In genomic region chr7:130485734-130486113, GRCh38 we compare ENCODE assay signal across 9 cellular contexts. TPM values are rescaled to one million over a fixed set of nuclear protein-coding genes. Genes with fewer than 3 reads are reported as not detected.
DNase-seq lines count a peak whose midpoint lies in the region; ATAC-seq and TF ChIP-seq lines count a peak whose summit lies in the region.
"Had no signal": no experiment of that assay in that cellular context is flagged by ENCODE, and none has a peak within 500 bp of the region (broad histone marks: within the 10 kb centered on the region; RNA-seq: fewer than 3 reads in every experiment).

No MANE protein-coding gene starts in this region.

- no CpG with 5 or more reads among the region's 11 CpGs for WGBS in mesendoderm (ENCODE audit: extremely low coverage, insufficient coverage, low lambda C conversion rate)
- WGBS in transverse colon (ENCODE audit: low coverage in 1 of 2), 2 donors: 71 to 80% methylated on average over 8 to 11 of the region's 11 CpGs

- H3K4me1 ChIP-seq in mesendoderm (ENCODE audit: control insufficient read depth, low read depth, low read length): peaks cover 3% of the 10 kb centered on the region
- peaks cover 4 to 19% (median 11%) of the 10 kb centered on the region in 4 donors for H3K4me1 ChIP-seq in transverse colon

- ATAC-seq in HG03108 (IDR thresholded peaks at IDR 0.05; ENCODE audit: unreplicated experiment): no peak

- H2BK5ac ChIP-seq in mesendoderm (ENCODE audit: low read length): no peak overlapping the region

- H2BK15ac ChIP-seq in mesendoderm (replicated peaks; ENCODE audit: low read depth): no peak overlapping the region

- in situ Hi-C loops in astrocyte of the spinal cord (cut with HindIII; ENCODE audit: low sequenced_read_pairs) (no loop called here), transverse colon (cut with MboI; ENCODE audit: low pct_ligation_motif_present in 1 of 4, low pct_unique_long_range_greater_than_20kb in 1 of 4, low sequenced_read_pairs in 3 of 4) (loop anchor here in 1 of 4 donors (25.0 kb wide), 1 partner anchor 198 kb away; the partner anchor contains the start of gene CPA4)

- peak overlapping the region; percentile 28 for H3K9ac ChIP-seq in mesendoderm (ENCODE audit: low read length)

- H3K18ac ChIP-seq in mesendoderm (ENCODE audit: low read length): no peak overlapping the region

- H3K9me3 ChIP-seq in transverse colon: no peaks in the 10 kb centered on the region

- intact Hi-C loops in transverse colon (cut with DNase I; ENCODE audit: low total_unique reads): no loop called here

- no peaks in the 10 kb centered on the region for H3K27me3 ChIP-seq in mesendoderm (ENCODE audit: insufficient read depth, low read length, poor library complexity)
- H3K27me3 ChIP-seq in transverse colon: peaks cover 7% of the 10 kb centered on the region

- no peak for TF ChIP-seq CTCF in astrocyte of the spinal cord (IDR thresholded peaks at IDR 0.05; ENCODE audit: low read depth, low read length)
- TF ChIP-seq CTCF in transverse colon (IDR thresholded peaks at IDR 0.05): no peak

- no peak overlapping the region for H3K23ac ChIP-seq in mesendoderm (ENCODE audit: low read length)

- H3K4me1 Mint-ChIP-seq in activated naive CD4-positive, alpha-beta T cell treated with anti-CD3 and anti-CD28 coated beads, Interleukin-2, amount 10 ng/mL, durations not matched to agents 7 days and 5 days: peaks cover 24% of the 10 kb centered on the region

- H3K36me3 ChIP-seq in mesendoderm (ENCODE audit: control insufficient read depth, insufficient read depth, low read length) (no peaks in the 10 kb centered on the region), transverse colon (no peaks in the 10 kb centered on the region)

- H4K5ac ChIP-seq in mesendoderm (ENCODE audit: low read length): peak overlapping the region; percentile 94

- TF ChIP-seq EP300 in transverse colon (IDR thresholded peaks at IDR 0.05; ENCODE audit: low read depth): no peak

- H3K9me3 Mint-ChIP-seq in activated naive CD4-positive, alpha-beta T cell treated with anti-CD3 and anti-CD28 coated beads, Interleukin-2, amount 10 ng/mL, durations not matched to agents 7 days and 5 days: no peaks in the 10 kb centered on the region

- H3K56ac ChIP-seq in mesendoderm (ENCODE audit: low read length): peak overlapping the region; percentile 71

- TF ChIP-seq POLR2A in transverse colon (IDR thresholded peaks at IDR 0.05): no peak

- H3K4me3 ChIP-seq in astrocyte of the spinal cord (ENCODE audit: low read depth, low read length) (peak overlapping the region; percentile 19), mesendoderm (ENCODE audit: low read length) (no peak overlapping the region), transverse colon (peak overlapping the region in 3 of 4 donors; percentile 39 to 53 (median 53))

- H3K4me3 Mint-ChIP-seq in activated naive CD4-positive, alpha-beta T cell treated with anti-CD3 and anti-CD28 coated beads, Interleukin-2, amount 10 ng/mL, durations not matched to agents 7 days and 5 days: peak overlapping the region; percentile 70

- CTCF ChIA-PET in activated naive CD4-positive, alpha-beta T cell treated with anti-CD3 and anti-CD28 coated beads, Interleukin-2, amount 10 ng/mL, durations not matched to agents 7 days and 5 days (lab: Charles Lee): interaction anchor here (0.6 kb wide), 1 partner anchor 72 kb away, joined by 3 read pairs; no protein-coding TSS in a partner anchor

- H3K4ac ChIP-seq in mesendoderm (ENCODE audit: low read depth, low read length): no peak overlapping the region

- H3K79me2 ChIP-seq in mesendoderm (ENCODE audit: control insufficient read depth, insufficient read depth, low read length): peaks cover 10% of the 10 kb centered on the region

- H2BK120ac ChIP-seq in mesendoderm (ENCODE audit: low read depth, low read length): no peak overlapping the region

- H3K27ac ChIP-seq in mesendoderm (ENCODE audit: low read depth, low read length): no peak overlapping the region
- H3K27ac ChIP-seq in transverse colon: peak overlapping the region in 1 of 4 donors; percentile 74

- H4K8ac ChIP-seq in mesendoderm (ENCODE audit: low read depth, low read length): no peak overlapping the region

- H3K27ac Mint-ChIP-seq in activated naive CD4-positive, alpha-beta T cell treated with anti-CD3 and anti-CD28 coated beads, Interleukin-2, amount 10 ng/mL, durations not matched to agents 7 days and 5 days: no peak overlapping the region

- peaks cover 7% of the 10 kb centered on the region for H3K79me1 ChIP-seq in mesendoderm (ENCODE audit: low read length)

- H3K27me3 Mint-ChIP-seq in activated naive CD4-positive, alpha-beta T cell treated with anti-CD3 and anti-CD28 coated beads, Interleukin-2, amount 10 ng/mL, durations not matched to agents 7 days and 5 days: peaks cover 72% of the 10 kb centered on the region

- H2AK5ac ChIP-seq in mesendoderm (ENCODE audit: low read length): no peak overlapping the region

- no peak for DNase-seq in activated naive CD4-positive, alpha-beta T cell treated with anti-CD3 and anti-CD28 coated beads, Interleukin-2, amount 10 ng/mL, durations not matched to agents 7 days and 5 days
- DNase-seq in activated naive CD4-positive, alpha-beta T cell (lab: John Stamatoyannopoulos, UW): no peak
- no peak for DNase-seq in astrocyte of the spinal cord (ENCODE audit: low read depth, low spot score)
- DNase-seq in mesendoderm: no peak
- DNase-seq in transverse colon: no peak
- DNase-seq in NCI-H1048 (lab: John Stamatoyannopoulos, UW): no peak
- no peak for DNase-seq in effector CD8-positive, alpha-beta T cell (lab: John Stamatoyannopoulos, UW)
- DNase-seq: NCI-H1417 treated with DMSO at 0.1 percent for 48 hours had no signal

- peak overlapping the region; percentile 24 for H3K4me2 ChIP-seq in mesendoderm (ENCODE audit: low read length)

- H3K36me3 Mint-ChIP-seq in activated naive CD4-positive, alpha-beta T cell treated with anti-CD3 and anti-CD28 coated beads, Interleukin-2, amount 10 ng/mL, durations not matched to agents 7 days and 5 days: no peaks in the 10 kb centered on the region

RNA-seq across cellular contexts. Expression of gene MEST, which starts 6.2 kb away (rescaled TPM):
- 123 TPM for polyA plus RNA-seq in mesendoderm (2013, experiment 1 of 2)
- 117 TPM for polyA plus RNA-seq in mesendoderm (2013, experiment 2 of 2)
- 10 to 100 TPM in 3 of 4 donors, 1 to 10 TPM in 1; 4.0 to 49.0 (median 34.6) TPM for total RNA-seq in transverse colon

RNA-seq across cellular contexts. Expression of gene CEP41, which starts 44.9 kb away (rescaled TPM):
- polyA plus RNA-seq in mesendoderm (2013, experiment 1 of 2): 11.1 TPM
- 11.3 TPM for polyA plus RNA-seq in mesendoderm (2013, experiment 2 of 2)
- 1 to 10 TPM in 2 of 4 donors, under 1 TPM in 1, not detected in 1; 0.75 to 4.8 (median 2.7) TPM for total RNA-seq in transverse colon
